24 cellular contexts compared by ENCODE assay signal in the genomic region with DNA sequence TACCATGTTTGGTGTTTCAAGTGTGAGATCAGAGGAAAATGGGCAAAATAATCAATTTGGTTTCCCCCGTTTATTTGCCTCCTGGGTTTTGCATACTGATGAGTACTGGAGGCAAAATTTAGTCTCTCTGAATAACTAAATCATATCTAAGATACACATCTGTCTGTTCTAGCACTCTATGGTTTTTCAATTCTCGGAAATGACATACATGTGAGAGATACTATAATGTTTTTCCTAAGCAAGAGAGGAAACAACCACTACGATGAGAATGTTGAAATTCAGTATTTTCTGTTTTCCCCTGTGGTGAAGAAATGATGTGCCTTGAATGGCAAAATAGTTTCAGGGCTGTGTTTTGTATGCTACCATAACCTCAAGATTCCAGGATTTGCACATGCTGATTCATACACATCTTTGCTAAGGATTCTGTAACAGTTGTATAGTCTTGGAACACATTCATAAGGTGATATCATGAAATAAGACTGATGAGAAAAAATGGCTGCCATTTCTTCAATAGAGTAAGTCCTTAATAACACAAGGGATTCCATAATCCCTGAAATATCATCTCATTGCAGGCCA.
"Had no signal": no experiment of that assay in that cellular context is flagged by ENCODE, and none has a peak within 500 bp of the region (broad histone marks: within the 10 kb centered on the region; RNA-seq: fewer than 3 reads in every experiment).

No MANE protein-coding gene starts in this region.

- H3K27me3 ChIP-seq: ascending aorta, neural progenitor cell, upper lobe of left lung had no signal

- H3K4me3 ChIP-seq: ascending aorta, coronary artery, lower lobe of right lung, neural progenitor cell, thoracic aorta, upper lobe of left lung had no signal

- H3K27me3 Mint-ChIP-seq: activated naive CD4-positive, alpha-beta T cell treated with anti-CD3 and anti-CD28 coated beads, Interleukin-2, amount 50 U/mL, for 24 hours; naive thymus-derived CD8-positive, alpha-beta T cell; stimulated activated naive B cell treated with anti-CD40 and anti-IgM and Interleukin-4, amounts not matched to agents 10 μg/mL and 1 μg/mL and 100 μg/mL, for 72 hours; T-cell had no signal

- H3K36me3 Mint-ChIP-seq: activated naive CD4-positive, alpha-beta T cell treated with anti-CD3 and anti-CD28 coated beads, Interleukin-2, amount 50 U/mL, for 24 hours; naive thymus-derived CD8-positive, alpha-beta T cell; neural progenitor cell; T-cell had no signal

- H3K27ac Mint-ChIP-seq: activated CD8-positive, alpha-beta T cell treated with anti-CD3 and anti-CD28 coated beads, Interleukin-2, amount 10 ng/mL, durations not matched to agents 7 days and 5 days; activated naive CD4-positive, alpha-beta T cell treated with anti-CD3 and anti-CD28 coated beads, Interleukin-2, amount 50 U/mL, for 24 hours; neural progenitor cell; stimulated activated naive B cell treated with anti-CD40 and anti-IgM and Interleukin-4, amounts not matched to agents 10 μg/mL and 1 μg/mL and 100 μg/mL, for 72 hours; T-cell; T-helper 2 cell treated with Interferon-gamma antibody and Interleukin-4, amounts not matched to agents 5 μg/mL and 100 μg/mL, for 36 hours had no signal

- H3K9me3 Mint-ChIP-seq: neural progenitor cell had no signal

- H3K4me2 ChIP-seq: neural progenitor cell had no signal

- H2AFZ ChIP-seq: neural progenitor cell had no signal

- DNase-seq: activated CD4-positive, alpha-beta T cell treated with anti-CD3 and anti-CD28 coated beads, Interleukin-2, amount 50 U/mL, for 1 hour; activated CD4-positive, CD25-positive, alpha-beta regulatory T cell treated with anti-CD3 and anti-CD28 coated beads, Interleukin-2, amount 50 U/mL, for 72 hours; activated CD8-positive, alpha-beta T cell treated with anti-CD3 and anti-CD28 coated beads, Interleukin-2, amount 10 ng/mL, durations not matched to agents 7 days and 5 days; activated gamma-delta T cell treated with Interleukin-2 at 50 U/mL for 16 hours; erythroblast; foreskin fibroblast; lower lobe of right lung; naive thymus-derived CD8-positive, alpha-beta T cell; posterior cingulate gyrus; stimulated activated CD4-positive, alpha-beta T cell treated with anti-CD3 and anti-CD28 coated beads, Interleukin-2, amount 100 ng/mL, for 48 hours; stimulated activated CD8-positive, alpha-beta memory T cell treated with anti-CD3 and anti-CD28 coated beads, Interleukin-4, amount 100 ng/mL, for 48 hours; stimulated activated naive B cell treated with anti-CD40 and anti-IgM and Interleukin-4, amounts not matched to agents 10 μg/mL and 1 μg/mL and 100 μg/mL, for 72 hours; T-cell; upper lobe of left lung; WERI-Rb-1 had no signal

- H3K36me3 ChIP-seq: ascending aorta, lower lobe of right lung, neural progenitor cell, thoracic aorta, upper lobe of left lung, WERI-Rb-1 had no signal

- H3K27ac ChIP-seq: ascending aorta, coronary artery, lower lobe of right lung, neural progenitor cell, thoracic aorta, upper lobe of left lung, WERI-Rb-1 had no signal

- H3K4me3 Mint-ChIP-seq: activated CD8-positive, alpha-beta T cell treated with anti-CD3 and anti-CD28 coated beads, Interleukin-2, amount 10 ng/mL, durations not matched to agents 7 days and 5 days; activated naive CD4-positive, alpha-beta T cell treated with anti-CD3 and anti-CD28 coated beads, Interleukin-2, amount 50 U/mL, for 24 hours; naive thymus-derived CD8-positive, alpha-beta T cell; neural progenitor cell; stimulated activated naive B cell treated with anti-CD40 and anti-IgM and Interleukin-4, amounts not matched to agents 10 μg/mL and 1 μg/mL and 100 μg/mL, for 72 hours; T-cell; T-helper 2 cell treated with Interferon-gamma antibody and Interleukin-4, amounts not matched to agents 5 μg/mL and 100 μg/mL, for 36 hours had no signal

- FAIRE-seq: bronchial epithelial cell, endometrium, TTC549 had no signal

- H3K4me1 Mint-ChIP-seq: activated naive CD4-positive, alpha-beta T cell treated with anti-CD3 and anti-CD28 coated beads, Interleukin-2, amount 50 U/mL, for 24 hours; neural progenitor cell; T-cell had no signal

- H3K4me1 ChIP-seq: ascending aorta, lower lobe of right lung, upper lobe of left lung had no signal

- H3K9ac ChIP-seq: neural progenitor cell had no signal

- H3K9me3 ChIP-seq: ascending aorta, lower lobe of right lung, thoracic aorta, upper lobe of left lung had no signal
